ENCODE assay signal across 12 cellular contexts in the genomic region with DNA sequence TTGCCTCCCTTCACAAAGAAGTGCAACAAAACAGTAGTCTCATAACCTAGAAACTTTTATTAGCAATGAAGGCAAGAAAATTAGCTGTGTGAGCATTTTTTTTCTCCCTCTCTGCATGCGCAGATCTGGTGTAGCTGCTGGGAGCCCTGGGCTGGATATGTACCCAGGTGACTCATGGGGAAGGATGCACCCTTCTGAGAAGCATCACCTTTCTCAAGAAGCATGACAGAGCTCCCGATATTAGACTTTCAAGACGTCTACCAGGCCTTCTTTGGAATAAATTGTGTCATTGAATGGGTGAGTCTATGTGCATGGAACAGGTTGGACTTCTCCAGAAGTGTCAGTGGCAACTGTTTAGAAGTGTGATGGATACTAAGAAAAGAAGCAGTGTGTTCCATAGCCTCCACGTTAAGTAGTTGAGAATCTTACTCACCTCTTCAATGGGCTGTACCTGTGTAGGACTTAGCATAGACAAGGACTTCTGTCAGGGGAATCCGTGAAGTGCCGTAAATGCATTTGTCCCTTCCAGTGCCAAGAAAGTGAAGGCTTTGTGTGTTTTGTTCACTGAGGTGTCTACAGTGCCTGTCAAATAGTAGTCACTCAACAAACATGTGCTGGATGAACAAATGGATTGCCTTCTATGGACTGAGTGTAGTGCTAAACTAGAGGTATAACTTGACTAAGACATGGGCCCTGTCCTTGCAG. TPM values are rescaled to one million over a fixed set of nuclear protein-coding genes. Genes with fewer than 3 reads are reported as not detected.
A peak's percentile ranks its signal among the peaks of the same experiment; 100 is the strongest.
DNase-seq lines count a peak whose midpoint lies in the region; ATAC-seq lines count a peak whose summit lies in the region.
"Had no signal": no experiment of that assay in that cellular context is flagged by ENCODE, and none has a peak within 500 bp of the region (broad histone marks: within the 10 kb centered on the region; RNA-seq: fewer than 3 reads in every experiment).

No MANE protein-coding gene starts in this region.

- no peaks in the 10 kb centered on the region for H3K27me3 Mint-ChIP-seq in activated T-helper 2 cell treated with anti-CD3 and anti-CD28 coated beads, Interferon-gamma antibody, Interleukin-2, Interleukin-4, amounts not matched to agents 10 μg/mL and 5 μg/mL and 100 μg/mL, durations not matched to agents 14 hours and 24 hours and 36 hours (ENCODE audit: low read depth)
- H3K27me3 Mint-ChIP-seq in stimulated activated naive CD8-positive, alpha-beta T cell treated with anti-CD3 and anti-CD28 coated beads, Interleukin-15, Interleukin-2, amounts not matched to agents 100 ng/mL and 50 ng/mL, for 24 hours: no peaks in the 10 kb centered on the region

- H3K9me3 Mint-ChIP-seq in activated T-helper 2 cell treated with anti-CD3 and anti-CD28 coated beads, Interferon-gamma antibody, Interleukin-2, Interleukin-4, amounts not matched to agents 10 μg/mL and 5 μg/mL and 100 μg/mL, durations not matched to agents 14 hours and 24 hours and 36 hours: no peaks in the 10 kb centered on the region
- H3K9me3 Mint-ChIP-seq in stimulated activated naive CD8-positive, alpha-beta T cell treated with anti-CD3 and anti-CD28 coated beads, Interleukin-15, Interleukin-2, amounts not matched to agents 100 ng/mL and 50 ng/mL, for 24 hours: no peaks in the 10 kb centered on the region

- no peak for ATAC-seq in GM19452 (IDR thresholded peaks at IDR 0.05; ENCODE audit: unreplicated experiment)
- ATAC-seq: heart left ventricle had no signal

- H3K27ac Mint-ChIP-seq in activated T-helper 2 cell treated with anti-CD3 and anti-CD28 coated beads, Interferon-gamma antibody, Interleukin-2, Interleukin-4, amounts not matched to agents 10 μg/mL and 5 μg/mL and 100 μg/mL, durations not matched to agents 14 hours and 24 hours and 36 hours: peak overlapping the region; percentile 96
- peak overlapping the region; percentile 99 for H3K27ac Mint-ChIP-seq in stimulated activated naive CD8-positive, alpha-beta T cell treated with anti-CD3 and anti-CD28 coated beads, Interleukin-15, Interleukin-2, amounts not matched to agents 100 ng/mL and 50 ng/mL, for 24 hours

- peak; percentile 36 for DNase-seq in activated T-cell treated with anti-CD3 and anti-CD28 coated beads for 24 hours (ENCODE audit: low read depth)
- DNase-seq in activated T-cell treated with anti-CD3 and anti-CD28 coated beads, Interleukin-2, amount 50 U/mL, for 1 hour: no peak
- no peak for DNase-seq in activated T-helper 2 cell treated with anti-CD3 and anti-CD28 coated beads, Interferon-gamma antibody, Interleukin-2, Interleukin-4, amounts not matched to agents 10 μg/mL and 5 μg/mL and 100 μg/mL, durations not matched to agents 14 hours and 24 hours and 36 hours (ENCODE audit: low spot score)
- peak; percentile 20 to 53 for DNase-seq in stimulated activated CD4-positive, alpha-beta T cell treated with anti-CD3 and anti-CD28 coated beads, Interleukin-12 subunit alpha, Interleukin-12 subunit beta, amount 100 ng/mL, for 24 hours (ENCODE audit: low read depth in 2 of 2)
- DNase-seq in retina: no peak
- no peak for DNase-seq in activated gamma-delta T cell treated with Interleukin-2 at 50 U/mL for 16 hours
- DNase-seq: heart left ventricle, NCI-H510A, tibial artery had no signal

- H3K36me3 Mint-ChIP-seq in activated T-helper 2 cell treated with anti-CD3 and anti-CD28 coated beads, Interferon-gamma antibody, Interleukin-2, Interleukin-4, amounts not matched to agents 10 μg/mL and 5 μg/mL and 100 μg/mL, durations not matched to agents 14 hours and 24 hours and 36 hours (ENCODE audit: low read depth): peaks cover 5% of the 10 kb centered on the region
- no peaks in the 10 kb centered on the region for H3K36me3 Mint-ChIP-seq in stimulated activated naive CD8-positive, alpha-beta T cell treated with anti-CD3 and anti-CD28 coated beads, Interleukin-15, Interleukin-2, amounts not matched to agents 100 ng/mL and 50 ng/mL, for 24 hours (ENCODE audit: low read depth)

- intact Hi-C loops in activated T-helper 2 cell treated with anti-CD3 and anti-CD28 coated beads, Interferon-gamma antibody, Interleukin-2, Interleukin-4, amounts not matched to agents 10 μg/mL and 5 μg/mL and 100 μg/mL, durations not matched to agents 14 hours and 24 hours and 36 hours (cut with micrococcal nuclease): loop anchor here (1.0 to 5.0 kb wide), 3 partner anchors 19 to 160 kb away; partner anchors contain the start of gene FAM98B

- H3K4me1 Mint-ChIP-seq in activated T-helper 2 cell treated with anti-CD3 and anti-CD28 coated beads, Interferon-gamma antibody, Interleukin-2, Interleukin-4, amounts not matched to agents 10 μg/mL and 5 μg/mL and 100 μg/mL, durations not matched to agents 14 hours and 24 hours and 36 hours (ENCODE audit: low read depth): peaks cover 59% of the 10 kb centered on the region
- peaks cover 76% of the 10 kb centered on the region for H3K4me1 Mint-ChIP-seq in stimulated activated naive CD8-positive, alpha-beta T cell treated with anti-CD3 and anti-CD28 coated beads, Interleukin-15, Interleukin-2, amounts not matched to agents 100 ng/mL and 50 ng/mL, for 24 hours (ENCODE audit: low read depth)

- H3K4me3 Mint-ChIP-seq in activated T-helper 2 cell treated with anti-CD3 and anti-CD28 coated beads, Interferon-gamma antibody, Interleukin-2, Interleukin-4, amounts not matched to agents 10 μg/mL and 5 μg/mL and 100 μg/mL, durations not matched to agents 14 hours and 24 hours and 36 hours (ENCODE audit: low read depth): peak overlapping the region; percentile 73
- peak overlapping the region; percentile 79 for H3K4me3 Mint-ChIP-seq in stimulated activated naive CD8-positive, alpha-beta T cell treated with anti-CD3 and anti-CD28 coated beads, Interleukin-15, Interleukin-2, amounts not matched to agents 100 ng/mL and 50 ng/mL, for 24 hours

RNA-seq across cellular contexts. Expression of gene RASGRP1, which starts 47.7 kb away (rescaled TPM):
- 108 and 113 TPM in 2 replicates for total RNA-seq in activated T-helper 2 cell treated with anti-CD3 and anti-CD28 coated beads, Interferon-gamma antibody, Interleukin-2, Interleukin-4, amounts not matched to agents 10 μg/mL and 5 μg/mL and 100 μg/mL, durations not matched to agents 14 hours and 24 hours and 36 hours
- total RNA-seq: A673 had no signal

Comparison
In these comparisons a context has a peak if more than half of its experiments do, and no peak if none do; other contexts are left out.
1. DNase-seq: peak in activated T-cell treated with anti-CD3 and anti-CD28 coated beads for 24 hours (single experiment) and stimulated activated CD4-positive, alpha-beta T cell treated with anti-CD3 and anti-CD28 coated beads, Interleukin-12 subunit alpha, Interleukin-12 subunit beta, amount 100 ng/mL, for 24 hours (2 of 2); none in activated T-cell treated with anti-CD3 and anti-CD28 coated beads, Interleukin-2, amount 50 U/mL, for 1 hour (single experiment), activated T-helper 2 cell treated with anti-CD3 and anti-CD28 coated beads, Interferon-gamma antibody, Interleukin-2, Interleukin-4, amounts not matched to agents 10 μg/mL and 5 μg/mL and 100 μg/mL, durations not matched to agents 14 hours and 24 hours and 36 hours (single experiment), retina (single experiment) and activated gamma-delta T cell treated with Interleukin-2 at 50 U/mL for 16 hours (single experiment).